In genomic region chr16:29810699-29811169, GRCh38 we compare ENCODE assay signal across 9 cellular contexts. TPM values are rescaled to one million over a fixed set of nuclear protein-coding genes. Genes with fewer than 3 reads are reported as not detected.
DNase-seq lines count a peak whose midpoint lies in the region; ATAC-seq, FAIRE-seq and TF ChIP-seq lines count a peak whose summit lies in the region.
"Had no signal": no experiment of that assay in that cellular context is flagged by ENCODE, and none has a peak within 500 bp of the region (broad histone marks: within the 10 kb centered on the region; RNA-seq: fewer than 3 reads in every experiment).

No MANE protein-coding gene starts in this region.

- H3K4me1 ChIP-seq in SK-N-SH (ENCODE audit: control insufficient read depth in 1 of 2, insufficient read depth in 2 of 2, low read depth in 1 of 2, low read length in 1 of 2) (peaks cover 47 to 71% of the 10 kb centered on the region in 2 experiments), keratinocyte (ENCODE audit: control insufficient read depth, extremely low read depth, insufficient read depth, low read length) (peaks cover 34% of the 10 kb centered on the region)

- H3F3A ChIP-seq in SK-N-SH (replicated peaks; ENCODE audit: insufficient read depth) = peaks cover 45% of the 10 kb centered on the region

- H2AFZ ChIP-seq in SK-N-SH (ENCODE audit: low read depth) = no peak overlapping the region
- no peak overlapping the region for H2AFZ ChIP-seq in keratinocyte (ENCODE audit: control insufficient read depth, low read length)

- TF ChIP-seq EP300 in SK-N-SH (IDR thresholded peaks at IDR 0.05; ENCODE audit: borderline replicate concordance in 1 of 2, low read depth in 1 of 2, low read length in 1 of 2) = no peak

- dilution Hi-C loops in keratinocyte (cut with MboI; ENCODE audit: extremely low pct_ligation_motif_present, low sequenced_read_pairs) = no loop called here

- H3K9ac ChIP-seq in SK-N-SH = no peak overlapping the region
- H3K9ac ChIP-seq in keratinocyte (ENCODE audit: control insufficient read depth, extremely low read depth, insufficient read depth, low read length) = peak overlapping the region; percentile 47

- ATAC-seq in SK-N-SH treated with all-trans-retinoic acid at 6 μM for 48 hours (no peak), GM18870 (IDR thresholded peaks at IDR 0.05; ENCODE audit: unreplicated experiment) (no peak)
- no peak for ATAC-seq in activated CD8-positive, alpha-beta T cell treated with anti-CD3 and anti-CD28 coated beads, Interleukin-2, amount 10 ng/mL, durations not matched to agents 7 days and 5 days

- H3K27ac ChIP-seq in SK-N-SH (ENCODE audit: low read depth in 2 of 2, low read length in 1 of 2) (peak overlapping the region; percentile 87 to 97), keratinocyte (ENCODE audit: control insufficient read depth, insufficient read depth, low read length) (peak overlapping the region; percentile 14), substantia nigra (ENCODE audit: low read depth, low read length, poor library complexity, severe bottlenecking) (peak overlapping the region; percentile 89)

- peaks cover 38% of the 10 kb centered on the region for H3K36me3 Mint-ChIP-seq in activated CD8-positive, alpha-beta T cell treated with anti-CD3 and anti-CD28 coated beads, Interleukin-2, amount 10 ng/mL, durations not matched to agents 7 days and 5 days (ENCODE audit: low read depth)

- H4K20me1 ChIP-seq in SK-N-SH (ENCODE audit: insufficient read depth) (peaks cover 15% of the 10 kb centered on the region), keratinocyte (ENCODE audit: control insufficient read depth, extremely low read depth, insufficient read depth, low read length) (no peaks in the 10 kb centered on the region)

- no peaks in the 10 kb centered on the region for H3K9me2 ChIP-seq in SK-N-SH

- CTCF ChIA-PET in SK-N-SH (lab: Yijun Ruan, JAX) = interaction anchor here (1.0 to 1.7 kb wide), 4 partner anchors 17 to 222 kb away, joined by 3 to 6 read pairs (median 4); partner anchors contain the start of gene TLCD3B
- CTCF ChIA-PET in activated CD8-positive, alpha-beta T cell treated with anti-CD3 and anti-CD28 coated beads, Interleukin-2, amount 10 ng/mL, durations not matched to agents 7 days and 5 days (lab: Charles Lee) = interaction anchor here (1.0 to 3.9 kb wide), 2 partner anchors 22 to 110 kb away, joined by 3 to 12 read pairs; no protein-coding TSS in a partner anchor

- peaks cover 65% of the 10 kb centered on the region for H3K79me2 ChIP-seq in SK-N-SH (ENCODE audit: insufficient read depth)
- peaks cover 22% of the 10 kb centered on the region for H3K79me2 ChIP-seq in keratinocyte (ENCODE audit: control insufficient read depth, insufficient read depth, low read length)

- H3K36me3 ChIP-seq in SK-N-SH (replicated peaks in 1 of 2; ENCODE audit: control insufficient read depth in 1 of 2, insufficient read depth in 2 of 2, low read length in 1 of 2) (peaks cover 13 to 18% of the 10 kb centered on the region in 2 experiments), keratinocyte (ENCODE audit: control insufficient read depth in 2 of 2, extremely low read depth in 1 of 2, insufficient read depth in 2 of 2, low read length in 2 of 2) (peaks cover 5 to 9% of the 10 kb centered on the region in 2 experiments)

- FAIRE-seq in keratinocyte (lab: Jason Lieb, UNC) = no peak

- no peak for TF ChIP-seq CTCF in SK-N-SH (IDR thresholded peaks at IDR 0.05)
- no peak for TF ChIP-seq CTCF in keratinocyte (optimal IDR thresholded peaks at IDR 0.05 in 1 of 3, IDR thresholded peaks at IDR 0.05 in 1 of 3, conservative IDR thresholded peaks at IDR 0.05 in 1 of 3; ENCODE audit: extremely low read depth in 1 of 3, insufficient read depth in 2 of 3, low read length in 3 of 3)

- 29% methylated on average over 8 of the region's 9 CpGs for WGBS in SK-N-SH (ENCODE audit: low lambda C conversion rate)

- H3K27me3 ChIP-seq in SK-N-SH (ENCODE audit: insufficient read depth) (no peaks in the 10 kb centered on the region), keratinocyte (ENCODE audit: control insufficient read depth, extremely low read depth, insufficient read depth, low read length) (peaks cover 15% of the 10 kb centered on the region)
- H3K27me3 ChIP-seq: SJSA1 had no signal

- H3K9me3 Mint-ChIP-seq in activated CD8-positive, alpha-beta T cell treated with anti-CD3 and anti-CD28 coated beads, Interleukin-2, amount 10 ng/mL, durations not matched to agents 7 days and 5 days (ENCODE audit: insufficient read depth) = no peaks in the 10 kb centered on the region

- H3K27me3 Mint-ChIP-seq in activated CD8-positive, alpha-beta T cell treated with anti-CD3 and anti-CD28 coated beads, Interleukin-2, amount 10 ng/mL, durations not matched to agents 7 days and 5 days (ENCODE audit: low read depth) = peaks cover 8% of the 10 kb centered on the region

- H3K9me1 ChIP-seq in keratinocyte (ENCODE audit: control insufficient read depth, extremely low read depth, insufficient read depth, low read length) = peaks cover 2% of the 10 kb centered on the region

- no peak for TF ChIP-seq RAD21 in SK-N-SH (IDR thresholded peaks at IDR 0.05; ENCODE audit: low read length)

- POLR2A ChIA-PET in SK-N-SH (lab: Yijun Ruan, JAX) = interaction anchor here (1.2 kb wide), 1 partner anchor 10 kb away, joined by 4 read pairs; the partner anchor contains the start of gene MVP
- POLR2A ChIA-PET in activated CD8-positive, alpha-beta T cell treated with anti-CD3 and anti-CD28 coated beads, Interleukin-2, amount 10 ng/mL, durations not matched to agents 7 days and 5 days (lab: Charles Lee) = interaction anchor here (1.2 to 2.0 kb wide), 2 partner anchors 16 to 20 kb away, joined by 4 to 5 read pairs; partner anchors contain the start of gene KIF22

- H3K4me2 ChIP-seq in SK-N-SH = peak overlapping the region; percentile 97
- H3K4me2 ChIP-seq in keratinocyte (ENCODE audit: control insufficient read depth, extremely low read depth, insufficient read depth, low read depth, low read length) = peak overlapping the region; percentile 94

- peaks cover 64% of the 10 kb centered on the region for H3K4me1 Mint-ChIP-seq in activated CD8-positive, alpha-beta T cell treated with anti-CD3 and anti-CD28 coated beads, Interleukin-2, amount 10 ng/mL, durations not matched to agents 7 days and 5 days (ENCODE audit: low read depth)

- DNase-seq in SK-N-SH = no peak
- no peak for DNase-seq in activated CD8-positive, alpha-beta T cell treated with anti-CD3 and anti-CD28 coated beads, Interleukin-2, amount 10 ng/mL, durations not matched to agents 7 days and 5 days
- no peak for DNase-seq in keratinocyte (ENCODE audit: low read depth, low spot score)
- no peak for DNase-seq in substantia nigra (lab: John Stamatoyannopoulos, UW)
- no peak for DNase-seq in NCI-H2029 (lab: John Stamatoyannopoulos, UW)
- no peak for DNase-seq in activated effector memory CD4-positive, alpha-beta T cell treated with anti-CD3 and anti-CD28 coated beads, Interleukin-2, amount 50 U/mL, for 16 hours

- H3K4me3 ChIP-seq in SK-N-SH (ENCODE audit: low read depth in 2 of 2, low read length in 1 of 2) (peak overlapping the region; percentile 68 to 80; a peak in 3 of 4 replicates), keratinocyte (ENCODE audit: control insufficient read depth in 2 of 3, extremely low read depth in 1 of 3, insufficient read depth in 2 of 3, low read depth in 1 of 3, low read length in 3 of 3) (peak overlapping the region in 2 of 3 experiments; percentile 53 to 72)

- H3K27ac Mint-ChIP-seq in activated CD8-positive, alpha-beta T cell treated with anti-CD3 and anti-CD28 coated beads, Interleukin-2, amount 10 ng/mL, durations not matched to agents 7 days and 5 days = peak overlapping the region; percentile 77

- H3K4me3 Mint-ChIP-seq in activated CD8-positive, alpha-beta T cell treated with anti-CD3 and anti-CD28 coated beads, Interleukin-2, amount 10 ng/mL, durations not matched to agents 7 days and 5 days = peak overlapping the region; percentile 90

- H3K9me3 ChIP-seq in SK-N-SH (no peaks in the 10 kb centered on the region), keratinocyte (ENCODE audit: control insufficient read depth, low read depth, low read length) (no peaks in the 10 kb centered on the region)
- H3K9me3 ChIP-seq: SJSA1 had no signal

RNA-seq across cellular contexts. Expression of gene PRRT2, which starts 1.3 kb away (rescaled TPM):
- 28.1 and 29.3 TPM in 2 replicates for polyA plus RNA-seq in SK-N-SH (2012; rRNA removed)
- polyA plus RNA-seq in SK-N-SH (2012; cell fraction: cytosol; rRNA removed) = 2.3 and 3.4 TPM in 2 replicates
- polyA plus RNA-seq in SK-N-SH (2012; cell fraction: nucleus; rRNA removed) = 256 and 346 TPM in 2 replicates
- total RNA-seq in activated CD8-positive, alpha-beta T cell treated with anti-CD3 and anti-CD28 coated beads, Interleukin-2, amount 10 ng/mL, durations not matched to agents 7 days and 5 days = under 1 TPM; 0.16 to 0.83 TPM
- polyA plus RNA-seq in keratinocyte = not detected in 3 replicates
- polyA plus RNA-seq in keratinocyte (2011; ENCODE audit: low read depth) = not detected
- not detected in 2 replicates for polyA plus RNA-seq in keratinocyte (2011; cell fraction: cytosol; rRNA removed)
- polyA plus RNA-seq in keratinocyte (2011; cell fraction: nucleus; rRNA removed) = 0.04 and 0.14 TPM in 2 replicates
- 0.10 and 0.38 TPM in 2 replicates for polyA plus RNA-seq in keratinocyte (2012; ENCODE audit: low replicate concordance)
- polyA minus RNA-seq in keratinocyte = not detected in 3 replicates
- not detected for polyA minus RNA-seq in keratinocyte (2011; cell fraction: cytosol; rRNA and poly(A)+ RNA removed)
- polyA minus RNA-seq in keratinocyte (2011; cell fraction: nucleus; rRNA and poly(A)+ RNA removed) = not detected in 2 replicates

RNA-seq across cellular contexts. Expression of gene MAZ, which starts 4.4 kb away (rescaled TPM):
- polyA plus RNA-seq in SK-N-SH (2012; rRNA removed) (117 and 163 TPM in 2 replicates), keratinocyte (48.5 to 82.3 TPM (median 59.0 TPM) in 3 replicates)
- polyA plus RNA-seq in SK-N-SH (2012; cell fraction: cytosol; rRNA removed) = 77.9 and 147 TPM in 2 replicates
- polyA plus RNA-seq in SK-N-SH (2012; cell fraction: nucleus; rRNA removed) = 131 and 155 TPM in 2 replicates
- total RNA-seq in activated CD8-positive, alpha-beta T cell treated with anti-CD3 and anti-CD28 coated beads, Interleukin-2, amount 10 ng/mL, durations not matched to agents 7 days and 5 days = 100 to 1,000 TPM; 455 to 494 TPM
- polyA plus RNA-seq in keratinocyte (2011; ENCODE audit: low read depth) = 43.0 TPM
- polyA plus RNA-seq in keratinocyte (2011; cell fraction: cytosol; rRNA removed) = 56.3 and 78.7 TPM in 2 replicates
- 42.7 and 43.6 TPM in 2 replicates for polyA plus RNA-seq in keratinocyte (2011; cell fraction: nucleus; rRNA removed)
- 63.9 and 156 TPM in 2 replicates for polyA plus RNA-seq in keratinocyte (2012; ENCODE audit: low replicate concordance)
- 139 to 296 TPM (median 165 TPM) in 3 replicates for polyA minus RNA-seq in keratinocyte
- 198 TPM for polyA minus RNA-seq in keratinocyte (2011; cell fraction: cytosol; rRNA and poly(A)+ RNA removed)
- 32.3 and 42.1 TPM in 2 replicates for polyA minus RNA-seq in keratinocyte (2011; cell fraction: nucleus; rRNA and poly(A)+ RNA removed)

RNA-seq across cellular contexts. Expression of gene PAGR1, which starts 5.2 kb away (rescaled TPM):
- polyA plus RNA-seq in SK-N-SH (2012; rRNA removed) (48.5 and 57.7 TPM in 2 replicates), keratinocyte (6.4 to 17.1 TPM (median 13.6 TPM) in 3 replicates)
- 21.6 and 26.9 TPM in 2 replicates for polyA plus RNA-seq in SK-N-SH (2012; cell fraction: cytosol; rRNA removed)
- polyA plus RNA-seq in SK-N-SH (2012; cell fraction: nucleus; rRNA removed) = 270 and 364 TPM in 2 replicates
- total RNA-seq in activated CD8-positive, alpha-beta T cell treated with anti-CD3 and anti-CD28 coated beads, Interleukin-2, amount 10 ng/mL, durations not matched to agents 7 days and 5 days = 10 to 100 TPM; 39.1 TPM
- polyA plus RNA-seq in keratinocyte (2011; ENCODE audit: low read depth) = 2.7 TPM
- 5.9 and 12.0 TPM in 2 replicates for polyA plus RNA-seq in keratinocyte (2011; cell fraction: cytosol; rRNA removed)
- 5.1 and 5.3 TPM in 2 replicates for polyA plus RNA-seq in keratinocyte (2011; cell fraction: nucleus; rRNA removed)
- 4.7 and 19.3 TPM in 2 replicates for polyA plus RNA-seq in keratinocyte (2012; ENCODE audit: low replicate concordance)
- polyA minus RNA-seq in keratinocyte = 1.5 to 2.7 TPM (median 2.0 TPM) in 3 replicates
- 4.2 TPM for polyA minus RNA-seq in keratinocyte (2011; cell fraction: cytosol; rRNA and poly(A)+ RNA removed)
- 2.3 and 2.9 TPM in 2 replicates for polyA minus RNA-seq in keratinocyte (2011; cell fraction: nucleus; rRNA and poly(A)+ RNA removed)

RNA-seq across cellular contexts. Expression of gene MVP, which starts 9.5 kb away (rescaled TPM):
- polyA plus RNA-seq in SK-N-SH (2012; rRNA removed) = 198 and 222 TPM in 2 replicates
- 70.0 and 100 TPM in 2 replicates for polyA plus RNA-seq in SK-N-SH (2012; cell fraction: cytosol; rRNA removed)
- polyA plus RNA-seq in SK-N-SH (2012; cell fraction: nucleus; rRNA removed) = 460 and 509 TPM in 2 replicates
- total RNA-seq in activated CD8-positive, alpha-beta T cell treated with anti-CD3 and anti-CD28 coated beads, Interleukin-2, amount 10 ng/mL, durations not matched to agents 7 days and 5 days = 100 to 1,000 TPM; 122 to 125 TPM
- polyA plus RNA-seq in keratinocyte = 130 to 213 TPM (median 148 TPM) in 3 replicates
- 29.4 TPM for polyA plus RNA-seq in keratinocyte (2011; ENCODE audit: low read depth)
- 124 and 190 TPM in 2 replicates for polyA plus RNA-seq in keratinocyte (2011; cell fraction: cytosol; rRNA removed)
- polyA plus RNA-seq in keratinocyte (2011; cell fraction: nucleus; rRNA removed) = 291 and 376 TPM in 2 replicates
- polyA plus RNA-seq in keratinocyte (2012; ENCODE audit: low replicate concordance) = 69.0 and 193 TPM in 2 replicates
- polyA minus RNA-seq in keratinocyte = 404 to 958 TPM (median 529 TPM) in 3 replicates
- 337 TPM for polyA minus RNA-seq in keratinocyte (2011; cell fraction: cytosol; rRNA and poly(A)+ RNA removed)
- 295 and 307 TPM in 2 replicates for polyA minus RNA-seq in keratinocyte (2011; cell fraction: nucleus; rRNA and poly(A)+ RNA removed)

RNA-seq across cellular contexts. Expression of gene KIF22, which starts 20.2 kb away (rescaled TPM):
- polyA plus RNA-seq in SK-N-SH (2012; rRNA removed) (63.8 and 64.1 TPM in 2 replicates), keratinocyte (36.3 to 48.3 TPM (median 43.7 TPM) in 3 replicates)
- 25.9 and 37.8 TPM in 2 replicates for polyA plus RNA-seq in SK-N-SH (2012; cell fraction: cytosol; rRNA removed)
- polyA plus RNA-seq in SK-N-SH (2012; cell fraction: nucleus; rRNA removed) = 200 and 291 TPM in 2 replicates
- total RNA-seq in activated CD8-positive, alpha-beta T cell treated with anti-CD3 and anti-CD28 coated beads, Interleukin-2, amount 10 ng/mL, durations not matched to agents 7 days and 5 days = 100 to 1,000 TPM; 229 to 233 TPM
- polyA plus RNA-seq in keratinocyte (2011; ENCODE audit: low read depth) = 14.3 TPM
- 17.2 and 23.7 TPM in 2 replicates for polyA plus RNA-seq in keratinocyte (2011; cell fraction: cytosol; rRNA removed)
- polyA plus RNA-seq in keratinocyte (2011; cell fraction: nucleus; rRNA removed) = 72.3 and 83.5 TPM in 2 replicates
- polyA plus RNA-seq in keratinocyte (2012; ENCODE audit: low replicate concordance) = 15.4 and 26.9 TPM in 2 replicates
- 46.4 to 57.5 TPM (median 48.8 TPM) in 3 replicates for polyA minus RNA-seq in keratinocyte
- 41.4 TPM for polyA minus RNA-seq in keratinocyte (2011; cell fraction: cytosol; rRNA and poly(A)+ RNA removed)
- polyA minus RNA-seq in keratinocyte (2011; cell fraction: nucleus; rRNA and poly(A)+ RNA removed) = 39.9 and 56.2 TPM in 2 replicates

Comparison
In these comparisons a context has a peak if more than half of its experiments do, and no peak if none do; other contexts are left out.
1. H3K27ac ChIP-seq: peak in every context shown above with its lines; median percentile 92 in SK-N-SH; 89 in substantia nigra; 14 in keratinocyte.